ENCODE assay signal across 13 cellular contexts in genomic region chr3:30770387-30770786, GRCh38.
DNase-seq lines count a peak whose midpoint lies in the region; ATAC-seq lines count a peak whose summit lies in the region.
"Had no signal": no experiment of that assay in that cellular context is flagged by ENCODE, and none has a peak within 500 bp of the region (broad histone marks: within the 10 kb centered on the region; RNA-seq: fewer than 3 reads in every experiment).

No MANE protein-coding gene starts in this region.

- no peaks in the 10 kb centered on the region for H3K9me3 ChIP-seq in effector memory CD4-positive, alpha-beta T cell (ENCODE audit: control insufficient read depth, low read length)

- no peaks in the 10 kb centered on the region for H3K27me3 ChIP-seq in effector memory CD4-positive, alpha-beta T cell (replicated peaks; ENCODE audit: control insufficient read depth, insufficient read depth, low read length, poor library complexity, severe bottlenecking)

- intact Hi-C loops in head of caudate nucleus (cut with DNase I) = no loop called here

- H3K27me3 Mint-ChIP-seq in stimulated activated naive B cell treated with anti-CD40 and anti-IgM and Interleukin-4, amounts not matched to agents 10 μg/mL and 1 μg/mL and 100 μg/mL, for 72 hours = peaks cover 0 to 6% of the 10 kb centered on the region in 2 donors

- no peak overlapping the region for H3K27ac Mint-ChIP-seq in stimulated activated naive B cell treated with anti-CD40 and anti-IgM and Interleukin-4, amounts not matched to agents 10 μg/mL and 1 μg/mL and 100 μg/mL, for 72 hours

- DNase-seq in GM03348 (ENCODE audit: low spot score) = peak; percentile 87
- peak; percentile 52 to 53 for DNase-seq in SW 1271 (lab: John Stamatoyannopoulos, UW)
- peak in 27 of 42 donors; percentile 1 to 70 (median 20) for DNase-seq in head of caudate nucleus
- peak; percentile 94 for DNase-seq in renal cortical epithelial cell (ENCODE audit: low read depth)
- no peak for DNase-seq in effector memory CD4-positive, alpha-beta T cell
- DNase-seq in stimulated activated naive B cell treated with anti-CD40 and anti-IgM and Interleukin-4, amounts not matched to agents 10 μg/mL and 1 μg/mL and 100 μg/mL, for 72 hours = no peak
- DNase-seq: activated CD8-positive, alpha-beta memory T cell treated with anti-CD3 and anti-CD28 coated beads, Interleukin-2, amount 50 U/mL, for 4 hours; GOT3; stimulated activated naive CD4-positive, alpha-beta T cell treated with Interleukin-2 at 50 U/mL for 16 hours had no signal

- H3K36me3 ChIP-seq in effector memory CD4-positive, alpha-beta T cell (ENCODE audit: control insufficient read depth, insufficient read depth, low read length) = no peaks in the 10 kb centered on the region

- H3K9me3 Mint-ChIP-seq in stimulated activated naive B cell treated with anti-CD40 and anti-IgM and Interleukin-4, amounts not matched to agents 10 μg/mL and 1 μg/mL and 100 μg/mL, for 72 hours = no peaks in the 10 kb centered on the region

- ATAC-seq in GM18867 (IDR thresholded peaks at IDR 0.05; ENCODE audit: unreplicated experiment) (no peak), HG03095 (IDR thresholded peaks at IDR 0.05; ENCODE audit: unreplicated experiment) (no peak)
- ATAC-seq in stimulated activated naive B cell treated with anti-CD40 and anti-IgM and Interleukin-4, amounts not matched to agents 10 μg/mL and 1 μg/mL and 100 μg/mL, for 72 hours (replicated peaks) = no peak

- no peaks in the 10 kb centered on the region for H3K4me1 Mint-ChIP-seq in stimulated activated naive B cell treated with anti-CD40 and anti-IgM and Interleukin-4, amounts not matched to agents 10 μg/mL and 1 μg/mL and 100 μg/mL, for 72 hours

- H3K4me3 Mint-ChIP-seq in stimulated activated naive B cell treated with anti-CD40 and anti-IgM and Interleukin-4, amounts not matched to agents 10 μg/mL and 1 μg/mL and 100 μg/mL, for 72 hours = no peak overlapping the region

- no peaks in the 10 kb centered on the region for H3K4me1 ChIP-seq in effector memory CD4-positive, alpha-beta T cell (ENCODE audit: control insufficient read depth, insufficient read depth, low read length, poor library complexity, severe bottlenecking)
- H3K4me1 ChIP-seq: parathyroid adenoma had no signal

- no peak overlapping the region for H3K4me3 ChIP-seq in effector memory CD4-positive, alpha-beta T cell (ENCODE audit: insufficient read depth, low read depth, low read length, poor library complexity, severe bottlenecking)

- no peaks in the 10 kb centered on the region for H3K36me3 Mint-ChIP-seq in stimulated activated naive B cell treated with anti-CD40 and anti-IgM and Interleukin-4, amounts not matched to agents 10 μg/mL and 1 μg/mL and 100 μg/mL, for 72 hours

- no peak overlapping the region for H3K27ac ChIP-seq in effector memory CD4-positive, alpha-beta T cell (ENCODE audit: insufficient read depth, low read length, poor library complexity, severe bottlenecking)
- H3K27ac ChIP-seq: KMS-11, parathyroid adenoma had no signal

Comparison
In these comparisons a context has a peak if more than half of its experiments do, and no peak if none do; other contexts are left out.
1. DNase-seq: peak in GM03348 (single experiment), SW 1271 (2 of 2), head of caudate nucleus (27 of 42) and renal cortical epithelial cell (single experiment); none in effector memory CD4-positive, alpha-beta T cell (0 of 3) and stimulated activated naive B cell treated with anti-CD40 and anti-IgM and Interleukin-4, amounts not matched to agents 10 μg/mL and 1 μg/mL and 100 μg/mL, for 72 hours (single experiment).